In the genomic region with DNA sequence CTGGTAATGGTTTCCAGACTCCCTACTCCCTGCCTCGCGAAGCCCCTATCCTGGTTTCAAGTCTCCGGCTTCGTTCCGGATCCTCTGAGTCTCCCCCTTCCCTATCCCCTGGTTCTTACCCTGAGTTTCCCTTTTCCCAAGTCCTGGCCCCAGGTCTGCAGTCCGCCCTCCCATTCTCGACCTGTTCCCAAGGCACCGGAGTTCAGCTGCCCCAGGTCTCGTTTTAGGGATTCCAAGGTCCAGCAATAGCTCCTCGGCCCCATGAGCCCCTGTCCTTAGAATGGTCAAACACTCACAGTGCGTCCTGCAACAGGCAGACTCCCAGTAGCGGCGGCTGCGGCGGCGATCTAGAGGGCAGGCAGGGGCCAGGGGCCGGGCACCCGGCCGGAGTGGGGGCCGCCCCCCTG, we compare ENCODE assay signal across 8 cellular contexts. TPM values are rescaled to one million over a fixed set of nuclear protein-coding genes. Genes with fewer than 3 reads are reported as not detected.
DNase-seq lines count a peak whose midpoint lies in the region; ATAC-seq, FAIRE-seq and TF ChIP-seq lines count a peak whose summit lies in the region.

No MANE protein-coding gene starts in this region.

- RAD21 ChIA-PET in GM12878 (lab: Charles Lee; ENCODE audit: unreplicated experiment): no interaction called here

- H3K9me3 Mint-ChIP-seq in activated CD4-positive, alpha-beta T cell treated with anti-CD3 and anti-CD28 coated beads for 36 hours (ENCODE audit: low read depth): no peaks in the 10 kb centered on the region

- H3K4me1 Mint-ChIP-seq in activated CD4-positive, alpha-beta T cell treated with anti-CD3 and anti-CD28 coated beads for 36 hours: peaks cover 19% of the 10 kb centered on the region

- ATAC-seq in activated CD4-positive, alpha-beta T cell treated with anti-CD3 and anti-CD28 coated beads for 36 hours: no peak
- ATAC-seq in GM12878: no peak
- ATAC-seq in thoracic aorta (ENCODE audit: insufficient number of reproducible peaks, low FRiP score, low read depth): no peak
- no peak for ATAC-seq in GM19324 (IDR thresholded peaks at IDR 0.05; ENCODE audit: low FRiP score, unreplicated experiment)

- H3K36me3 Mint-ChIP-seq in activated CD4-positive, alpha-beta T cell treated with anti-CD3 and anti-CD28 coated beads for 36 hours (ENCODE audit: low read depth): no peaks in the 10 kb centered on the region

- no peak for FAIRE-seq in GM12878 (lab: Jason Lieb, UNC)

- peak overlapping the region; percentile 85 for H3K4me2 ChIP-seq in GM12878 (ENCODE audit: control insufficient read depth, insufficient read depth)

- peaks cover 32% of the 10 kb centered on the region for H3K27me3 Mint-ChIP-seq in activated CD4-positive, alpha-beta T cell treated with anti-CD3 and anti-CD28 coated beads for 36 hours

- H3K36me3 ChIP-seq in GM12878 (ENCODE audit: control insufficient read depth in 2 of 2, insufficient read depth in 2 of 2, low read length in 1 of 2) (no peaks in the 10 kb centered on the region), kidney epithelial cell (ENCODE audit: control insufficient read depth, insufficient read depth, low read length) (no peaks in the 10 kb centered on the region), thoracic aorta (no peaks in the 10 kb centered on the region)

- H4K20me1 ChIP-seq in GM12878 (ENCODE audit: control insufficient read depth, insufficient read depth): no peaks in the 10 kb centered on the region

- POLR2A ChIA-PET in activated CD4-positive, alpha-beta T cell treated with anti-CD3 and anti-CD28 coated beads for 36 hours (lab: Charles Lee): interaction anchor here (0.6 to 1.3 kb wide), 2 partner anchors 10 to 370 kb away, joined by 3 to 6 read pairs; no protein-coding TSS in a partner anchor
- POLR2A ChIA-PET in GM12878 (lab: Charles Lee): no interaction called here

- H3K27me3 ChIP-seq in GM12878 (replicated peaks in 1 of 2; ENCODE audit: control insufficient read depth in 2 of 2, insufficient read depth in 2 of 2, low read length in 1 of 2) (peaks cover 8 to 15% of the 10 kb centered on the region in 2 experiments), kidney epithelial cell (ENCODE audit: control insufficient read depth, insufficient read depth, low read length) (peaks cover 9% of the 10 kb centered on the region), thoracic aorta (replicated peaks; ENCODE audit: insufficient read depth) (no peaks in the 10 kb centered on the region)

- BruUV-seq in GM12878 (replicated peaks; lab: Mats Ljungman, UMichigan): no TSS peak

- CTCF ChIA-PET in activated CD4-positive, alpha-beta T cell treated with anti-CD3 and anti-CD28 coated beads for 36 hours (lab: Charles Lee): interaction anchor here (0.6 to 16.9 kb wide), 4 partner anchors 10 to 112 kb away, joined by 3 to 833 read pairs (median 24); a partner anchor contains a TSS
- CTCF ChIA-PET in GM12878 (lab: Yijun Ruan, JAX): interaction anchor here (4.2 kb wide), 1 partner anchor 11 kb away, joined by 16 read pairs; no protein-coding TSS in a partner anchor

- H3K4me3 ChIP-seq in GM12878 (peak overlapping the region; percentile 65; the same call in 1 of the 2 replicates), kidney epithelial cell (ENCODE audit: low read depth, low read length) (peak overlapping the region; percentile 44), thoracic aorta (peak overlapping the region; percentile 77)

- no peak for TF ChIP-seq CTCF in GM12878 (IDR thresholded peaks at IDR 0.05 in 2 of 3, conservative IDR thresholded peaks at IDR 0.05 in 1 of 3; ENCODE audit: control insufficient read depth in 2 of 3, extremely low read depth in 1 of 3, insufficient read depth in 1 of 3, low read depth in 3 of 3, low read length in 3 of 3)
- no peak for TF ChIP-seq CTCF in kidney epithelial cell (IDR thresholded peaks at IDR 0.05; ENCODE audit: insufficient read depth, low read length, poor library complexity, severe bottlenecking)
- no peak for TF ChIP-seq CTCF in thoracic aorta (IDR thresholded peaks at IDR 0.05)
- no peak for TF ChIP-seq CTCF in GM20000 (IDR thresholded peaks at IDR 0.05; ENCODE audit: extremely low read depth, missing control alignments)

- H3K9me3 ChIP-seq in GM12878 (replicated peaks; ENCODE audit: control insufficient read depth, insufficient read depth, low read length) (no peaks in the 10 kb centered on the region), thoracic aorta (no peaks in the 10 kb centered on the region)

- no peak overlapping the region for H3K9ac ChIP-seq in GM12878 (ENCODE audit: control insufficient read depth, insufficient read depth, low read length)

- TF ChIP-seq RAD21 in GM12878 (IDR thresholded peaks at IDR 0.05; ENCODE audit: insufficient read depth, low read depth, low read length): no peak

- peaks cover 7% of the 10 kb centered on the region for H3K79me2 ChIP-seq in GM12878 (ENCODE audit: control insufficient read depth, insufficient read depth, low read length)

- H3K4me1 ChIP-seq in GM12878 (ENCODE audit: control insufficient read depth, insufficient read depth, low read length) (peaks cover 4% of the 10 kb centered on the region; the same call in 1 of the 2 replicates), thoracic aorta (ENCODE audit: control insufficient read depth in 1 of 2, low read depth in 2 of 2) (peaks cover 8 to 24% of the 10 kb centered on the region in 2 donors)

- no peak for TF ChIP-seq POLR2A in GM12878 (IDR thresholded peaks at IDR 0.05; ENCODE audit: low read depth, low read length)

- TF ChIP-seq EP300 in GM12878 (IDR thresholded peaks at IDR 0.05; ENCODE audit: borderline replicate concordance in 1 of 2, control insufficient read depth in 1 of 2, low read depth in 2 of 2, low read length in 2 of 2): no peak

- intact Hi-C loops in activated CD4-positive, alpha-beta T cell treated with anti-CD3 and anti-CD28 coated beads for 36 hours (cut with DNase I, micrococcal nuclease): loop anchor here in 1 of 2 experiments (1.0 to 10.0 kb wide), 3 partner anchors 154 to 1124 kb away; a partner anchor contains a TSS
- intact Hi-C loops in GM12878 (cut with micrococcal nuclease; ENCODE audit: unreplicated experiment): no loop called here

- DNase-seq in activated CD4-positive, alpha-beta T cell treated with anti-CD3 and anti-CD28 coated beads for 36 hours: no peak
- DNase-seq in activated CD4-positive, alpha-beta T cell treated with anti-CD3 and anti-CD28 coated beads for 4 hours: no peak
- DNase-seq in GM12878 (ENCODE audit: low read depth, low spot score): no peak
- no peak for DNase-seq in kidney epithelial cell (ENCODE audit: low read depth)
- no peak for DNase-seq in thoracic aorta (ENCODE audit: low spot score)
- no peak for DNase-seq in GM20000 (ENCODE audit: low spot score)
- no peak for DNase-seq in COLO668 (lab: John Stamatoyannopoulos, UW; ENCODE audit: unreplicated experiment)

- SMC1A ChIA-PET in GM12878 (lab: Charles Lee; ENCODE audit: uncharacterized antibody, unreplicated experiment): interaction anchor here (1.3 kb wide), 1 partner anchor 11 kb away, joined by 3 read pairs; no protein-coding TSS in a partner anchor

- in situ Hi-C loops in GM12878 (cut with MboI): no loop called here

- H2AFZ ChIP-seq in GM12878 (ENCODE audit: control insufficient read depth, low read depth, low read length): no peak overlapping the region; the same call in 1 of the 2 replicates

- H3K27ac Mint-ChIP-seq in activated CD4-positive, alpha-beta T cell treated with anti-CD3 and anti-CD28 coated beads for 36 hours: no peak overlapping the region

- peak overlapping the region; percentile 71 for H3K4me3 Mint-ChIP-seq in activated CD4-positive, alpha-beta T cell treated with anti-CD3 and anti-CD28 coated beads for 36 hours

- WGBS in GM12878 (ENCODE audit: insufficient coverage, insufficient replicate concordance, low lambda C conversion rate, missing lambda C conversion rate): 9% methylated on average over 19 of the region's 20 CpGs

- H3K27ac ChIP-seq in GM12878 (ENCODE audit: control insufficient read depth, insufficient read depth): no peak overlapping the region
- H3K27ac ChIP-seq in thoracic aorta: no peak overlapping the region

RNA-seq across cellular contexts. Expression of a gene that starts 0.3 kb away (rescaled TPM):
- total RNA-seq in activated CD4-positive, alpha-beta T cell treated with anti-CD3 and anti-CD28 coated beads for 36 hours: under 1 TPM; 0.66 to 0.81 TPM
- not detected in 2 replicates for total RNA-seq in GM12878 (2013; cell fraction: nucleolus; rRNA removed)
- total RNA-seq in GM12878 (2014; rRNA removed) (not detected in 2 replicates), GM12878 (2014; rRNA removed; fragmentation: Illumina TruSeq; extraction: Trizol) (not detected in 2 replicates), GM12878 (2021) (not detected in 2 replicates), kidney epithelial cell (0.14 and 0.21 TPM in 2 replicates), thoracic aorta (not detected)
- polyA plus RNA-seq in GM12878 (2011; ENCODE audit: low read depth): not detected
- polyA plus RNA-seq in GM12878 (2011; rRNA removed) (not detected in 2 replicates), GM12878 (2014; fragmentation: Illumina TruSeq; extraction: Trizol) (not detected in 2 replicates), GM12878 (2014; fragmentation: Nextera tagmentation; extraction: Ambion mirVana) (not detected), GM12878 (2014; rRNA removed) (not detected in 2 replicates), GM12878 (2016; fragmentation: Nextera tagmentation; extraction: Ambion mirVana) (not detected)
- polyA plus RNA-seq in GM12878 (2011; cell fraction: cytosol; rRNA removed): not detected in 2 replicates
- polyA plus RNA-seq in GM12878 (2011; cell fraction: nucleus; rRNA removed): not detected in 2 replicates
- not detected in 2 replicates for polyA plus RNA-seq in GM12878 (2012)
- polyA minus RNA-seq in GM12878 (2011; rRNA and poly(A)+ RNA removed): not detected in 2 replicates
- polyA minus RNA-seq in GM12878 (2011; cell fraction: cytosol; rRNA and poly(A)+ RNA removed): not detected in 2 replicates
- not detected in 2 replicates for polyA minus RNA-seq in GM12878 (2011; cell fraction: nucleus; rRNA and poly(A)+ RNA removed)

RNA-seq across cellular contexts. Expression of a gene that starts 4.3 kb away (rescaled TPM):
- total RNA-seq in activated CD4-positive, alpha-beta T cell treated with anti-CD3 and anti-CD28 coated beads for 36 hours: 10 to 100 TPM; 33.1 to 37.5 TPM
- 47.9 and 50.1 TPM in 2 replicates for total RNA-seq in GM12878 (2013; cell fraction: nucleolus; rRNA removed)
- total RNA-seq in GM12878 (2014; rRNA removed) (21.4 and 23.0 TPM in 2 replicates), GM12878 (2014; rRNA removed; fragmentation: Illumina TruSeq; extraction: Trizol) (13.3 and 13.8 TPM in 2 replicates), GM12878 (2021) (38.8 and 42.0 TPM in 2 replicates), kidney epithelial cell (36.7 and 40.9 TPM in 2 replicates), thoracic aorta (10 to 100 TPM; 38.1 to 44.9 TPM)
- polyA plus RNA-seq in GM12878 (2011; ENCODE audit: low read depth): 23.0 TPM
- polyA plus RNA-seq in GM12878 (2011; rRNA removed) (6.5 and 20.7 TPM in 2 replicates), GM12878 (2014; fragmentation: Illumina TruSeq; extraction: Trizol) (25.5 and 30.4 TPM in 2 replicates), GM12878 (2014; fragmentation: Nextera tagmentation; extraction: Ambion mirVana) (1 to 10 TPM in 1 of 2 experiments, under 1 TPM in 1; 0.82 to 1.2 TPM), GM12878 (2014; rRNA removed) (19.6 and 24.3 TPM in 2 replicates), GM12878 (2016; fragmentation: Nextera tagmentation; extraction: Ambion mirVana) (10 to 100 TPM; 29.5 to 35.6 TPM)
- 15.0 and 20.8 TPM in 2 replicates for polyA plus RNA-seq in GM12878 (2011; cell fraction: cytosol; rRNA removed)
- 46.7 and 52.1 TPM in 2 replicates for polyA plus RNA-seq in GM12878 (2011; cell fraction: nucleus; rRNA removed)
- polyA plus RNA-seq in GM12878 (2012): 29.0 and 31.0 TPM in 2 replicates
- 30.3 and 46.3 TPM in 2 replicates for polyA minus RNA-seq in GM12878 (2011; rRNA and poly(A)+ RNA removed)
- polyA minus RNA-seq in GM12878 (2011; cell fraction: cytosol; rRNA and poly(A)+ RNA removed): 16.7 and 19.4 TPM in 2 replicates
- 38.2 and 44.3 TPM in 2 replicates for polyA minus RNA-seq in GM12878 (2011; cell fraction: nucleus; rRNA and poly(A)+ RNA removed)

RNA-seq across cellular contexts. Expression of a gene that starts 14.9 kb away (rescaled TPM):
- total RNA-seq in activated CD4-positive, alpha-beta T cell treated with anti-CD3 and anti-CD28 coated beads for 36 hours: under 1 TPM in 1 of 2 experiments, not detected in 1; 0.14 TPM
- total RNA-seq in GM12878 (2013; cell fraction: nucleolus; rRNA removed): not detected in 2 replicates
- 0.11 TPM in 1 of 2 replicates, not detected in the other for total RNA-seq in GM12878 (2014; rRNA removed)
- not detected in 2 replicates for total RNA-seq in GM12878 (2014; rRNA removed; fragmentation: Illumina TruSeq; extraction: Trizol)
- not detected in 2 replicates for total RNA-seq in GM12878 (2021)
- not detected for polyA plus RNA-seq in GM12878 (2011; ENCODE audit: low read depth)
- 0.09 and 0.10 TPM in 2 replicates for polyA plus RNA-seq in GM12878 (2011; rRNA removed)
- 0.08 and 0.09 TPM in 2 replicates for polyA plus RNA-seq in GM12878 (2011; cell fraction: cytosol; rRNA removed)
- polyA plus RNA-seq in GM12878 (2011; cell fraction: nucleus; rRNA removed): 0.07 TPM in 1 of 2 replicates, not detected in the other
- 0.08 TPM in 1 of 2 replicates, not detected in the other for polyA plus RNA-seq in GM12878 (2012)
- polyA plus RNA-seq in GM12878 (2014; fragmentation: Illumina TruSeq; extraction: Trizol): not detected in 2 replicates
- not detected for polyA plus RNA-seq in GM12878 (2014; fragmentation: Nextera tagmentation; extraction: Ambion mirVana)
- polyA plus RNA-seq in GM12878 (2014; rRNA removed): 0.09 TPM in 1 of 2 replicates, not detected in the other
- polyA plus RNA-seq in GM12878 (2016; fragmentation: Nextera tagmentation; extraction: Ambion mirVana): under 1 TPM in 1 of 2 experiments, not detected in 1; 0.18 TPM
- polyA minus RNA-seq in GM12878 (2011; rRNA and poly(A)+ RNA removed): not detected in 2 replicates
- polyA minus RNA-seq in GM12878 (2011; cell fraction: cytosol; rRNA and poly(A)+ RNA removed): not detected in 2 replicates
- polyA minus RNA-seq in GM12878 (2011; cell fraction: nucleus; rRNA and poly(A)+ RNA removed): not detected in 2 replicates
- total RNA-seq in kidney epithelial cell: 0.55 and 1.1 TPM in 2 replicates
- total RNA-seq in thoracic aorta: not detected
